Comparison of ENCODE assay signal across 17 cellular contexts in the genomic region with DNA sequence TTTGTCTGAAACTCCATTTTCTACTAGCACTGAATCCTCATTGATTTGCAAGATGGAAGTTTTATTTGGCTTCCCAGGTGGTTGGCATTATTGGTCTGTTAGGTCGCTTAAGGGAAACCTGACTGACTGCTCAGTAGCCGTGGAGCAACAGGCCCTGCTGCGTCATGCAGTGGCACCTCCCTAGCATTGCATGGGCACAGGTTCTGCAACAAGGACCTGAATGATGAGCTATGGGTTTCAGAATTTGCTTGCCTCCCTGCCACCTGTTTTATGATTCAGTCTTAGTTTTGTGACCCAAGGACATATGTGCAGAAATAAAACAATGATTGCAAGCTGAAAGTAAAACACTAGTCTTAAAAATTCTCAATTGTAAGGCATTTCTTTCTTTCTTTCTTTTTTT.
"Had no signal": no experiment of that assay in that cellular context is flagged by ENCODE, and none has a peak within 500 bp of the region (broad histone marks: within the 10 kb centered on the region; RNA-seq: fewer than 3 reads in every experiment).

No MANE protein-coding gene starts in this region.

- DNase-seq: activated CD4-positive, CD25-positive, alpha-beta regulatory T cell treated with anti-CD3 and anti-CD28 coated beads, Interleukin-2, amount 50 U/mL, for 72 hours; activated CD8-positive, alpha-beta memory T cell treated with anti-CD3 and anti-CD28 coated beads, Interleukin-2, amount 50 U/mL, for 48 hours; activated CD8-positive, alpha-beta T cell treated with anti-CD3 and anti-CD28 coated beads, Interleukin-2, amount 10 ng/mL, durations not matched to agents 7 days and 5 days; caudate nucleus; cortex of kidney; effector CD8-positive, alpha-beta T cell; left cardiac atrium; lower lobe of right lung; naive thymus-derived CD8-positive, alpha-beta T cell; occipital lobe; psoas muscle; right lobe of liver; stimulated activated CD4-positive, alpha-beta T cell treated with anti-CD3 and anti-CD28 coated beads, Interleukin-2, amount 100 ng/mL, for 48 hours; stimulated activated naive CD8-positive, alpha-beta T cell treated with anti-CD3 and anti-CD28 coated beads, Interleukin-15, Interleukin-2, amounts not matched to agents 100 U/mL and 50 U/mL, for 24 hours; upper lobe of left lung had no signal

- H3K27me3 ChIP-seq: hepatocyte, right lobe of liver, upper lobe of left lung had no signal

- H3K36me3 Mint-ChIP-seq: naive thymus-derived CD8-positive, alpha-beta T cell had no signal

- H3K9me3 Mint-ChIP-seq: T-helper 2 cell treated with Interferon-gamma antibody and Interleukin-4, amounts not matched to agents 5 μg/mL and 100 μg/mL, for 36 hours had no signal

- H3K36me3 ChIP-seq: lower lobe of right lung, upper lobe of left lung had no signal

- H2AFZ ChIP-seq: hepatocyte had no signal

- H3K4me3 Mint-ChIP-seq: activated CD8-positive, alpha-beta T cell treated with anti-CD3 and anti-CD28 coated beads, Interleukin-2, amount 10 ng/mL, durations not matched to agents 7 days and 5 days; naive thymus-derived CD8-positive, alpha-beta T cell; T-helper 2 cell treated with Interferon-gamma antibody and Interleukin-4, amounts not matched to agents 5 μg/mL and 100 μg/mL, for 36 hours had no signal

- H3K4me3 ChIP-seq: hepatocyte, lower lobe of right lung, psoas muscle, right lobe of liver, upper lobe of left lung had no signal

- H3K27me3 Mint-ChIP-seq: naive thymus-derived CD8-positive, alpha-beta T cell had no signal

- H3K79me2 ChIP-seq: hepatocyte had no signal

- H3K4me1 ChIP-seq: psoas muscle, right lobe of liver had no signal

- H3K4me2 ChIP-seq: hepatocyte had no signal

- H3K27ac ChIP-seq: hepatocyte, lower lobe of right lung, psoas muscle, right lobe of liver, upper lobe of left lung had no signal

- H3K9me3 ChIP-seq: lower lobe of right lung, psoas muscle, right lobe of liver, upper lobe of left lung had no signal

- H3K27ac Mint-ChIP-seq: activated CD8-positive, alpha-beta T cell treated with anti-CD3 and anti-CD28 coated beads, Interleukin-2, amount 10 ng/mL, durations not matched to agents 7 days and 5 days; T-helper 2 cell treated with Interferon-gamma antibody and Interleukin-4, amounts not matched to agents 5 μg/mL and 100 μg/mL, for 36 hours had no signal

- ATAC-seq: activated CD8-positive, alpha-beta T cell treated with anti-CD3 and anti-CD28 coated beads, Interleukin-2, amount 10 ng/mL, durations not matched to agents 7 days and 5 days; left cardiac atrium; lower lobe of right lung; naive thymus-derived CD8-positive, alpha-beta T cell; psoas muscle; right lobe of liver; stimulated activated naive CD8-positive, alpha-beta T cell treated with anti-CD3 and anti-CD28 coated beads, Interleukin-15, Interleukin-2, amounts not matched to agents 100 U/mL and 50 U/mL, for 24 hours had no signal
